Comparison of ENCODE assay signal across 24 cellular contexts in genomic region chr21:21067375-21067774, GRCh38.
"Had no signal": no experiment of that assay in that cellular context is flagged by ENCODE, and none has a peak within 500 bp of the region (broad histone marks: within the 10 kb centered on the region; RNA-seq: fewer than 3 reads in every experiment).

No MANE protein-coding gene starts in this region.

- H3K9ac ChIP-seq: neural progenitor cell, parathyroid adenoma had no signal

- H3K4me1 ChIP-seq: neural progenitor cell, parathyroid adenoma, psoas muscle, stomach, thyroid gland, tibial nerve, upper lobe of left lung, vagina had no signal

- H2AFZ ChIP-seq: neural progenitor cell, parathyroid adenoma had no signal

- H3K4me2 ChIP-seq: neural progenitor cell had no signal

- H3K9me3 ChIP-seq: ovary, psoas muscle, stomach, thoracic aorta, thyroid gland, tibial nerve, upper lobe of left lung, vagina had no signal

- FAIRE-seq: urothelium cell line had no signal

- H3K27ac ChIP-seq: neural progenitor cell, ovary, parathyroid adenoma, psoas muscle, skin epidermis, stomach, thoracic aorta, thyroid gland, tibial nerve, upper lobe of left lung, vagina had no signal

- H3K36me3 ChIP-seq: neural progenitor cell, ovary, stomach, thoracic aorta, thyroid gland, tibial nerve, upper lobe of left lung, vagina had no signal

- H3K4me3 ChIP-seq: neural progenitor cell, ovary, psoas muscle, skin epidermis, stomach, thoracic aorta, thyroid gland, tibial nerve, upper lobe of left lung, vagina had no signal

- H3K27me3 ChIP-seq: neural progenitor cell, ovary, stomach, thyroid gland, tibial nerve, upper lobe of left lung, vagina had no signal

- ATAC-seq: natural killer cell; psoas muscle; right cardiac atrium; sciatic nerve; stimulated activated effector memory CD8-positive, alpha-beta T cell treated with anti-CD3 and anti-CD28 coated beads, Interleukin-12 subunit alpha, Interleukin-12 subunit beta, amount 100 ng/mL, for 72 hours; stimulated activated naive B cell treated with anti-CD40 and anti-IgM and Interleukin-4, amounts not matched to agents 10 μg/mL and 1 μg/mL and 100 μg/mL, for 72 hours had no signal

- DNase-seq: natural killer cell; occipital lobe; ovary; psoas muscle; right cardiac atrium; stimulated activated CD4-positive, alpha-beta T cell treated with anti-CD3 and anti-CD28 coated beads, Interleukin-15, amount 100 ng/mL, for 24 hours; stimulated activated CD4-positive, alpha-beta T cell treated with anti-CD3 and anti-CD28 coated beads, Interleukin-2, amount 100 ng/mL, for 24 hours; stimulated activated CD4-positive, alpha-beta T cell treated with anti-CD3 and anti-CD28 coated beads, Interleukin-2, amount 100 ng/mL, for 48 hours; stimulated activated CD4-positive, alpha-beta T cell treated with anti-CD3 and anti-CD28 coated beads, Interleukin-4, amount 100 ng/mL, for 24 hours; stimulated activated naive B cell treated with anti-CD40 and anti-IgM and Interleukin-4, amounts not matched to agents 10 μg/mL and 1 μg/mL and 100 μg/mL, for 72 hours; stimulated activated naive CD4-positive, alpha-beta T cell treated with Interleukin-2 at 50 U/mL for 16 hours; stomach; thyroid gland; trophoblast cell; upper lobe of left lung had no signal
